In genomic region chr4:18021720-18022571, GRCh38 we compare ENCODE assay signal across 8 cellular contexts. TPM values are rescaled to one million over a fixed set of nuclear protein-coding genes. Genes with fewer than 3 reads are reported as not detected.
DNase-seq lines count a peak whose midpoint lies in the region; ATAC-seq, FAIRE-seq and TF ChIP-seq lines count a peak whose summit lies in the region.

TSS of gene LCORL (minus strand) at chr4:18021755. CDS start at chr4:18021751, 4 bp downstream.

- DNase-seq in AG10803 (ENCODE audit: low read depth) (peak; percentile 93), NCI-H446 (lab: John Stamatoyannopoulos, UW) (peak; percentile 87 to 98), cerebellum (ENCODE audit: low spot score) (peak; percentile 88), keratinocyte (ENCODE audit: low read depth, low spot score) (peak; percentile 68)
- peak; percentile 81 for DNase-seq in activated CD4-positive, CD25-positive, alpha-beta regulatory T cell treated with anti-CD3 and anti-CD28 coated beads, Interleukin-2, amount 50 U/mL, for 72 hours
- peak; percentile 62 to 72 for DNase-seq in stimulated activated CD4-positive, alpha-beta T cell treated with anti-CD3 and anti-CD28 coated beads, Interleukin-15, amount 100 ng/mL, for 1 hour (ENCODE audit: low read depth in 1 of 2, low spot score in 1 of 2)

- H3K27ac ChIP-seq in keratinocyte (ENCODE audit: control insufficient read depth, insufficient read depth, low read length): peak within 1 kb of the TSS; percentile 74

- peak within 1 kb of the TSS; percentile 86 for H3K9ac ChIP-seq in keratinocyte (ENCODE audit: control insufficient read depth, extremely low read depth, insufficient read depth, low read length)

- no peaks in the 10 kb centered on the region for H3K27me3 ChIP-seq in keratinocyte (ENCODE audit: control insufficient read depth, extremely low read depth, insufficient read depth, low read length)

- TF ChIP-seq CTCF in AG10803 (conservative IDR thresholded peaks at IDR 0.05; ENCODE audit: low read length): no peak
- TF ChIP-seq CTCF in keratinocyte (optimal IDR thresholded peaks at IDR 0.05 in 1 of 3, IDR thresholded peaks at IDR 0.05 in 1 of 3, conservative IDR thresholded peaks at IDR 0.05 in 1 of 3; ENCODE audit: extremely low read depth in 1 of 3, insufficient read depth in 2 of 3, low read length in 3 of 3): no peak

- H4K20me1 ChIP-seq in keratinocyte (ENCODE audit: control insufficient read depth, extremely low read depth, insufficient read depth, low read length): no peaks in the 10 kb centered on the region

- H3K4me3 ChIP-seq in AG10803 (ENCODE audit: low read length) (peak within 1 kb of the TSS; percentile 87), keratinocyte (ENCODE audit: control insufficient read depth in 2 of 3, extremely low read depth in 1 of 3, insufficient read depth in 2 of 3, low read depth in 1 of 3, low read length in 3 of 3) (peak within 1 kb of the TSS; percentile 88 to 96 (median 95))

- H3K36me3 ChIP-seq in keratinocyte (ENCODE audit: control insufficient read depth in 2 of 2, extremely low read depth in 1 of 2, insufficient read depth in 2 of 2, low read length in 2 of 2): no peaks in the 10 kb centered on the region

- FAIRE-seq in keratinocyte (lab: Jason Lieb, UNC): peak; percentile 73

- peak; percentile 74 for ATAC-seq in GM19023 (IDR thresholded peaks at IDR 0.05; ENCODE audit: unreplicated experiment)
- ATAC-seq in HG03342 (IDR thresholded peaks at IDR 0.05; ENCODE audit: unreplicated experiment): peak; percentile 82

- peaks cover 36% of the 10 kb centered on the region for H3K79me2 ChIP-seq in keratinocyte (ENCODE audit: control insufficient read depth, insufficient read depth, low read length)

- peaks cover 4% of the 10 kb centered on the region for H3K4me1 ChIP-seq in keratinocyte (ENCODE audit: control insufficient read depth, extremely low read depth, insufficient read depth, low read length)

- H3K9me3 ChIP-seq in keratinocyte (ENCODE audit: control insufficient read depth, low read depth, low read length): no peaks in the 10 kb centered on the region

- H3K9me1 ChIP-seq in keratinocyte (ENCODE audit: control insufficient read depth, extremely low read depth, insufficient read depth, low read length): no peaks in the 10 kb centered on the region

- peak within 1 kb of the TSS; percentile 97 for H2AFZ ChIP-seq in keratinocyte (ENCODE audit: control insufficient read depth, low read length)

- dilution Hi-C loops in keratinocyte (cut with MboI; ENCODE audit: extremely low pct_ligation_motif_present, low sequenced_read_pairs): no loop called here

- H3K4me2 ChIP-seq in keratinocyte (ENCODE audit: control insufficient read depth, extremely low read depth, insufficient read depth, low read depth, low read length): peak within 1 kb of the TSS; percentile 97

RNA-seq across cellular contexts. Expression of gene LCORL, which starts in this region (rescaled TPM):
- 70.1 TPM for total RNA-seq in cerebellum
- polyA plus RNA-seq in keratinocyte: 1.7 to 3.3 TPM (median 1.8 TPM) in 3 replicates
- 11.8 TPM for polyA plus RNA-seq in keratinocyte (2011; ENCODE audit: low read depth)
- polyA plus RNA-seq in keratinocyte (2011; cell fraction: cytosol; rRNA removed): 0.99 and 1.9 TPM in 2 replicates
- 1.9 and 2.9 TPM in 2 replicates for polyA plus RNA-seq in keratinocyte (2011; cell fraction: nucleus; rRNA removed)
- polyA plus RNA-seq in keratinocyte (2012; ENCODE audit: low replicate concordance): 2.2 and 5.9 TPM in 2 replicates
- polyA minus RNA-seq in keratinocyte: 3.0 to 4.3 TPM (median 3.7 TPM) in 3 replicates
- polyA minus RNA-seq in keratinocyte (2011; cell fraction: cytosol; rRNA and poly(A)+ RNA removed): 0.58 TPM
- polyA minus RNA-seq in keratinocyte (2011; cell fraction: nucleus; rRNA and poly(A)+ RNA removed): 5.2 and 9.4 TPM in 2 replicates

Comparison
In these comparisons a context has a peak if more than half of its experiments do, and no peak if none do; other contexts are left out.
1. Peak in every context shown above with its lines: DNase-seq, ATAC-seq, H3K4me3 ChIP-seq and H3K27ac ChIP-seq.